9 cellular contexts compared by ENCODE assay signal in genomic region chr22:40462195-40462988, GRCh38.
DNase-seq lines count a peak whose midpoint lies in the region; ATAC-seq and TF ChIP-seq lines count a peak whose summit lies in the region.
"Had no signal": no experiment of that assay in that cellular context is flagged by ENCODE, and none has a peak within 500 bp of the region (broad histone marks: within the 10 kb centered on the region; RNA-seq: fewer than 3 reads in every experiment).

No MANE protein-coding gene starts in this region.

- H3K27me3 Mint-ChIP-seq in activated CD4-positive, alpha-beta T cell treated with anti-CD3 and anti-CD28 coated beads, Interleukin-2, amount 10 ng/mL, durations not matched to agents 7 days and 5 days = no peaks in the 10 kb centered on the region
- no peaks in the 10 kb centered on the region for H3K27me3 Mint-ChIP-seq in stimulated activated memory B cell treated with anti-CD40 and anti-IgM and Interleukin-4, amounts not matched to agents 10 μg/mL and 1 μg/mL and 100 μg/mL, for 72 hours

- DNase-seq in HL-60 (ENCODE audit: low read depth in 1 of 2, low spot score in 1 of 2) (peak in 1 of 2 experiments; percentile 14), esophagus muscularis mucosa (ENCODE audit: extremely low spot score) (no peak), NCI-H2171 (lab: John Stamatoyannopoulos, UW) (no peak), islet precursor cell (no peak)
- DNase-seq in activated CD4-positive, alpha-beta T cell treated with anti-CD3 and anti-CD28 coated beads, Interleukin-2, amount 10 ng/mL, durations not matched to agents 7 days and 5 days = peak; percentile 43
- DNase-seq: NCI-H2029 had no signal

- H3K27me3 ChIP-seq in HL-60 (ENCODE audit: insufficient read depth, poor library complexity, severe bottlenecking) (no peaks in the 10 kb centered on the region), esophagus muscularis mucosa (no peaks in the 10 kb centered on the region)

- H3K9me3 Mint-ChIP-seq in activated CD4-positive, alpha-beta T cell treated with anti-CD3 and anti-CD28 coated beads, Interleukin-2, amount 10 ng/mL, durations not matched to agents 7 days and 5 days = no peaks in the 10 kb centered on the region
- H3K9me3 Mint-ChIP-seq in stimulated activated memory B cell treated with anti-CD40 and anti-IgM and Interleukin-4, amounts not matched to agents 10 μg/mL and 1 μg/mL and 100 μg/mL, for 72 hours = no peaks in the 10 kb centered on the region
- H3K9me3 Mint-ChIP-seq: nephron had no signal

- WGBS in esophagus muscularis mucosa = 58% methylated on average over 7 of the region's 7 CpGs

- H3K27ac ChIP-seq in HL-60 (replicated peaks) (peak overlapping the region; percentile 91), esophagus muscularis mucosa (replicated peaks in 1 of 4) (peak overlapping the region in 1 of 4 donors; percentile 9)

- H3K4me1 ChIP-seq in esophagus muscularis mucosa = peaks cover 0 to 6% (median 0%) of the 10 kb centered on the region in 4 donors

- H3K4me3 ChIP-seq in HL-60 (replicated peaks; ENCODE audit: insufficient read depth, low read length) (peak overlapping the region; percentile 77), esophagus muscularis mucosa (peak overlapping the region in 3 of 4 donors; percentile 13 to 43 (median 25))

- TF ChIP-seq CTCF in HL-60 (IDR thresholded peaks at IDR 0.05; ENCODE audit: insufficient read depth, low read length) (no peak), esophagus muscularis mucosa (IDR thresholded peaks at IDR 0.05) (no peak)

- H3K4me3 Mint-ChIP-seq in activated CD4-positive, alpha-beta T cell treated with anti-CD3 and anti-CD28 coated beads, Interleukin-2, amount 10 ng/mL, durations not matched to agents 7 days and 5 days = peak overlapping the region; percentile 94
- H3K4me3 Mint-ChIP-seq in stimulated activated memory B cell treated with anti-CD40 and anti-IgM and Interleukin-4, amounts not matched to agents 10 μg/mL and 1 μg/mL and 100 μg/mL, for 72 hours = peak overlapping the region; percentile 95
- H3K4me3 Mint-ChIP-seq: nephron had no signal

- peak overlapping the region; percentile 97 for H3K27ac Mint-ChIP-seq in activated CD4-positive, alpha-beta T cell treated with anti-CD3 and anti-CD28 coated beads, Interleukin-2, amount 10 ng/mL, durations not matched to agents 7 days and 5 days
- peak overlapping the region; percentile 99 for H3K27ac Mint-ChIP-seq in stimulated activated memory B cell treated with anti-CD40 and anti-IgM and Interleukin-4, amounts not matched to agents 10 μg/mL and 1 μg/mL and 100 μg/mL, for 72 hours
- H3K27ac Mint-ChIP-seq: nephron had no signal

- ATAC-seq in stimulated activated memory B cell treated with anti-CD40 and anti-IgM and Interleukin-4, amounts not matched to agents 10 μg/mL and 1 μg/mL and 100 μg/mL, for 72 hours = peak; percentile 68
- ATAC-seq in GM18502 (IDR thresholded peaks at IDR 0.05; ENCODE audit: poor library complexity, unreplicated experiment) = no peak

- H3K36me3 Mint-ChIP-seq in activated CD4-positive, alpha-beta T cell treated with anti-CD3 and anti-CD28 coated beads, Interleukin-2, amount 10 ng/mL, durations not matched to agents 7 days and 5 days (ENCODE audit: low read depth) = peaks cover 36% of the 10 kb centered on the region
- peaks cover 32% of the 10 kb centered on the region for H3K36me3 Mint-ChIP-seq in stimulated activated memory B cell treated with anti-CD40 and anti-IgM and Interleukin-4, amounts not matched to agents 10 μg/mL and 1 μg/mL and 100 μg/mL, for 72 hours

- CTCF ChIA-PET in activated CD4-positive, alpha-beta T cell treated with anti-CD3 and anti-CD28 coated beads, Interleukin-2, amount 10 ng/mL, durations not matched to agents 7 days and 5 days (lab: Charles Lee) = interaction anchor here (1.5 to 2.1 kb wide), 3 partner anchors 11 to 25 kb away, joined by 3 to 5 read pairs (median 4); no protein-coding TSS in a partner anchor

- TF ChIP-seq EP300 in esophagus muscularis mucosa (IDR thresholded peaks at IDR 0.05) = no peak

- H3K9me3 ChIP-seq in esophagus muscularis mucosa = no peaks in the 10 kb centered on the region

- peaks cover 0 to 19% (median 8%) of the 10 kb centered on the region in 4 donors for H3K36me3 ChIP-seq in esophagus muscularis mucosa

- peaks cover 64% of the 10 kb centered on the region for H3K4me1 Mint-ChIP-seq in activated CD4-positive, alpha-beta T cell treated with anti-CD3 and anti-CD28 coated beads, Interleukin-2, amount 10 ng/mL, durations not matched to agents 7 days and 5 days
- H3K4me1 Mint-ChIP-seq in stimulated activated memory B cell treated with anti-CD40 and anti-IgM and Interleukin-4, amounts not matched to agents 10 μg/mL and 1 μg/mL and 100 μg/mL, for 72 hours = peaks cover 63% of the 10 kb centered on the region

- no peak for TF ChIP-seq POLR2A in esophagus muscularis mucosa (IDR thresholded peaks at IDR 0.05; ENCODE audit: low read depth)

- POLR2A ChIA-PET in activated CD4-positive, alpha-beta T cell treated with anti-CD3 and anti-CD28 coated beads, Interleukin-2, amount 10 ng/mL, durations not matched to agents 7 days and 5 days (lab: Charles Lee) = interaction anchor here (0.6 kb wide), 1 partner anchor 17 kb away, joined by 3 read pairs; no protein-coding TSS in a partner anchor

- intact Hi-C loops in esophagus muscularis mucosa (cut with DNase I) = no loop called here
